8 cellular contexts compared by ENCODE assay signal in the genomic region with DNA sequence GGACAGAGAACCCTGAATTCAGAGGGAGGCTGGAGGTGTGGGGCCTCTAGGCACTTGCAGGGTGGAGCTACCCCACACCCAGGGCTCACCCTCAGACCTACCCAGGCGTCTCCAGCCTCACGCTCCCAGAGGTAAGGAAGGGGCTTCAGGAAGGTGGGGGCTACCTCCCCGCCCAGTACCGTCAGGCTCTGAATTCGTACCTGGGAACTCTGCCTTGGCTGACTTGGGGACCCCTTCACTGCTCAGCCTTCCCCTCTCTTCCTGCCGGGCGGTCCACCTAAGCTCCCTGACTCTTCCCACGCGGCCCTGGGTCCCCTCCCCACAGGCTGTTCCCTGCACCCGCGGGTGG. TPM values are rescaled to one million over a fixed set of nuclear protein-coding genes. Genes with fewer than 3 reads are reported as not detected.
DNase-seq lines count a peak whose midpoint lies in the region; TF ChIP-seq lines count a peak whose summit lies in the region.

No MANE protein-coding gene starts in this region.

- DNase-seq in D341Med (ENCODE audit: low spot score) = peak; percentile 24
- DNase-seq in activated CD4-positive, alpha-beta memory T cell treated with anti-CD3 and anti-CD28 coated beads, Interleukin-2, amount 10 ng/mL, durations not matched to agents 7 days and 5 days = no peak
- DNase-seq in glutamatergic neuron = no peak
- peak; percentile 49 for DNase-seq in retina
- no peak for DNase-seq in NK-92 (lab: John Stamatoyannopoulos, UW; ENCODE audit: unreplicated experiment)
- no peak for DNase-seq in activated T-helper 2 cell treated with anti-CD3 and anti-CD28 coated beads, Interferon-gamma antibody, Interleukin-2, Interleukin-4, amounts not matched to agents 10 μg/mL and 5 μg/mL and 100 μg/mL, durations not matched to agents 14 hours and 24 hours and 36 hours (ENCODE audit: low spot score)
- no peak for DNase-seq in amniotic stem cell (lab: John Stamatoyannopoulos, UW)
- no peak for DNase-seq in stimulated activated CD8-positive, alpha-beta memory T cell treated with anti-CD3 and anti-CD28 coated beads, Interleukin-4, amount 100 ng/mL, for 48 hours

- H3K4me3 Mint-ChIP-seq in activated CD4-positive, alpha-beta memory T cell treated with anti-CD3 and anti-CD28 coated beads, Interleukin-2, amount 10 ng/mL, durations not matched to agents 7 days and 5 days = peak overlapping the region; percentile 71
- H3K4me3 Mint-ChIP-seq in glutamatergic neuron (ENCODE audit: unreplicated experiment) = no peak overlapping the region
- H3K4me3 Mint-ChIP-seq in activated T-helper 2 cell treated with anti-CD3 and anti-CD28 coated beads, Interferon-gamma antibody, Interleukin-2, Interleukin-4, amounts not matched to agents 10 μg/mL and 5 μg/mL and 100 μg/mL, durations not matched to agents 14 hours and 24 hours and 36 hours (ENCODE audit: low read depth) = no peak overlapping the region

- POLR2A ChIA-PET in activated CD4-positive, alpha-beta memory T cell treated with anti-CD3 and anti-CD28 coated beads, Interleukin-2, amount 10 ng/mL, durations not matched to agents 7 days and 5 days (lab: Charles Lee) = no interaction called here

- H3K4me1 Mint-ChIP-seq in activated CD4-positive, alpha-beta memory T cell treated with anti-CD3 and anti-CD28 coated beads, Interleukin-2, amount 10 ng/mL, durations not matched to agents 7 days and 5 days = peaks cover 11% of the 10 kb centered on the region
- H3K4me1 Mint-ChIP-seq in glutamatergic neuron (ENCODE audit: low read depth, unreplicated experiment) = no peaks in the 10 kb centered on the region
- peaks cover 8% of the 10 kb centered on the region for H3K4me1 Mint-ChIP-seq in activated T-helper 2 cell treated with anti-CD3 and anti-CD28 coated beads, Interferon-gamma antibody, Interleukin-2, Interleukin-4, amounts not matched to agents 10 μg/mL and 5 μg/mL and 100 μg/mL, durations not matched to agents 14 hours and 24 hours and 36 hours (ENCODE audit: low read depth)

- intact Hi-C loops in activated T-helper 2 cell treated with anti-CD3 and anti-CD28 coated beads, Interferon-gamma antibody, Interleukin-2, Interleukin-4, amounts not matched to agents 10 μg/mL and 5 μg/mL and 100 μg/mL, durations not matched to agents 14 hours and 24 hours and 36 hours (cut with micrococcal nuclease) = no loop called here

- CTCF ChIA-PET in activated CD4-positive, alpha-beta memory T cell treated with anti-CD3 and anti-CD28 coated beads, Interleukin-2, amount 10 ng/mL, durations not matched to agents 7 days and 5 days (lab: Charles Lee) = no interaction called here

- no peak overlapping the region for H3K27ac Mint-ChIP-seq in activated CD4-positive, alpha-beta memory T cell treated with anti-CD3 and anti-CD28 coated beads, Interleukin-2, amount 10 ng/mL, durations not matched to agents 7 days and 5 days
- no peak overlapping the region for H3K27ac Mint-ChIP-seq in glutamatergic neuron (ENCODE audit: unreplicated experiment)
- H3K27ac Mint-ChIP-seq in activated T-helper 2 cell treated with anti-CD3 and anti-CD28 coated beads, Interferon-gamma antibody, Interleukin-2, Interleukin-4, amounts not matched to agents 10 μg/mL and 5 μg/mL and 100 μg/mL, durations not matched to agents 14 hours and 24 hours and 36 hours = no peak overlapping the region

- TF ChIP-seq CTCF in glutamatergic neuron (IDR thresholded peaks at IDR 0.05; ENCODE audit: partially characterized antibody, unreplicated experiment) = peak; percentile 9

- H3K36me3 Mint-ChIP-seq in activated CD4-positive, alpha-beta memory T cell treated with anti-CD3 and anti-CD28 coated beads, Interleukin-2, amount 10 ng/mL, durations not matched to agents 7 days and 5 days (ENCODE audit: low read depth) = no peaks in the 10 kb centered on the region
- H3K36me3 Mint-ChIP-seq in glutamatergic neuron (ENCODE audit: unreplicated experiment) = peaks cover 5% of the 10 kb centered on the region
- no peaks in the 10 kb centered on the region for H3K36me3 Mint-ChIP-seq in activated T-helper 2 cell treated with anti-CD3 and anti-CD28 coated beads, Interferon-gamma antibody, Interleukin-2, Interleukin-4, amounts not matched to agents 10 μg/mL and 5 μg/mL and 100 μg/mL, durations not matched to agents 14 hours and 24 hours and 36 hours (ENCODE audit: low read depth)

- H3K27me3 Mint-ChIP-seq in activated CD4-positive, alpha-beta memory T cell treated with anti-CD3 and anti-CD28 coated beads, Interleukin-2, amount 10 ng/mL, durations not matched to agents 7 days and 5 days = peaks cover 49% of the 10 kb centered on the region
- peaks cover 11% of the 10 kb centered on the region for H3K27me3 Mint-ChIP-seq in glutamatergic neuron (ENCODE audit: unreplicated experiment)
- peaks cover 66% of the 10 kb centered on the region for H3K27me3 Mint-ChIP-seq in activated T-helper 2 cell treated with anti-CD3 and anti-CD28 coated beads, Interferon-gamma antibody, Interleukin-2, Interleukin-4, amounts not matched to agents 10 μg/mL and 5 μg/mL and 100 μg/mL, durations not matched to agents 14 hours and 24 hours and 36 hours (ENCODE audit: low read depth)

- H3K9me3 Mint-ChIP-seq in activated CD4-positive, alpha-beta memory T cell treated with anti-CD3 and anti-CD28 coated beads, Interleukin-2, amount 10 ng/mL, durations not matched to agents 7 days and 5 days = no peaks in the 10 kb centered on the region
- peaks cover 8% of the 10 kb centered on the region for H3K9me3 Mint-ChIP-seq in glutamatergic neuron (ENCODE audit: unreplicated experiment)
- H3K9me3 Mint-ChIP-seq in activated T-helper 2 cell treated with anti-CD3 and anti-CD28 coated beads, Interferon-gamma antibody, Interleukin-2, Interleukin-4, amounts not matched to agents 10 μg/mL and 5 μg/mL and 100 μg/mL, durations not matched to agents 14 hours and 24 hours and 36 hours = no peaks in the 10 kb centered on the region

RNA-seq across cellular contexts. Expression of a gene that starts 28.5 kb away (rescaled TPM):
- total RNA-seq in activated CD4-positive, alpha-beta memory T cell treated with anti-CD3 and anti-CD28 coated beads, Interleukin-2, amount 10 ng/mL, durations not matched to agents 7 days and 5 days = 10 to 100 TPM; 72.2 to 76.4 TPM
- 16.2 TPM for total RNA-seq in glutamatergic neuron (ENCODE audit: unreplicated experiment)
- 58.8 and 60.6 TPM in 2 replicates for total RNA-seq in activated T-helper 2 cell treated with anti-CD3 and anti-CD28 coated beads, Interferon-gamma antibody, Interleukin-2, Interleukin-4, amounts not matched to agents 10 μg/mL and 5 μg/mL and 100 μg/mL, durations not matched to agents 14 hours and 24 hours and 36 hours

Comparison
In these comparisons a context has a peak if more than half of its experiments do, and no peak if none do; other contexts are left out.
1. DNase-seq: peak in D341Med (single experiment) and retina (single experiment); none in activated CD4-positive, alpha-beta memory T cell treated with anti-CD3 and anti-CD28 coated beads, Interleukin-2, amount 10 ng/mL, durations not matched to agents 7 days and 5 days (single experiment), glutamatergic neuron (single experiment), NK-92 (single experiment), activated T-helper 2 cell treated with anti-CD3 and anti-CD28 coated beads, Interferon-gamma antibody, Interleukin-2, Interleukin-4, amounts not matched to agents 10 μg/mL and 5 μg/mL and 100 μg/mL, durations not matched to agents 14 hours and 24 hours and 36 hours (single experiment), amniotic stem cell (single experiment) and stimulated activated CD8-positive, alpha-beta memory T cell treated with anti-CD3 and anti-CD28 coated beads, Interleukin-4, amount 100 ng/mL, for 48 hours (single experiment).